20 cellular contexts compared by ENCODE assay signal in genomic region chr7:94848531-94848930, GRCh38. TPM values are rescaled to one million over a fixed set of nuclear protein-coding genes. Genes with fewer than 3 reads are reported as not detected.
DNase-seq lines count a peak whose midpoint lies in the region; TF ChIP-seq lines count a peak whose summit lies in the region.
"Had no signal": no experiment of that assay in that cellular context is flagged by ENCODE, and none has a peak within 500 bp of the region (broad histone marks: within the 10 kb centered on the region; RNA-seq: fewer than 3 reads in every experiment).

No MANE protein-coding gene starts in this region.

- TF ChIP-seq CTCF in choroid plexus epithelial cell (conservative IDR thresholded peaks at IDR 0.05; ENCODE audit: low read depth, low read length), result no peak

- no peak overlapping the region for H3K4me3 ChIP-seq in choroid plexus epithelial cell (ENCODE audit: low read depth, low read length)
- H3K4me3 ChIP-seq: GM23338 had no signal

- DNase-seq in LHCN-M2 (ENCODE audit: low read depth) (peak; percentile 53), amniotic epithelial cell (ENCODE audit: low read depth) (peak; percentile 14), choroid plexus epithelial cell (ENCODE audit: low read depth) (peak; percentile 52), NOMO-1 treated with dmso at 0.1 percent for 144 hours (lab: John Stamatoyannopoulos, UW; ENCODE audit: unreplicated experiment) (no peak), NCI-H2171 treated with DMSO at 0.1 percent for 48 hours (lab: John Stamatoyannopoulos, UW) (no peak)
- DNase-seq in activated CD4-positive, alpha-beta T cell treated with anti-CD3 and anti-CD28 coated beads, Interleukin-2, amount 50 U/mL, for 48 hours, result no peak
- DNase-seq in activated CD4-positive, CD25-positive, alpha-beta regulatory T cell (lab: John Stamatoyannopoulos, UW), result no peak
- DNase-seq: ACHN; BE2C; C1 segment of cervical spinal cord; CD4-positive, CD25-positive, alpha-beta regulatory T cell; CD8-positive, alpha-beta memory T cell; COR-L47; DMS 273 treated with DMSO at 0.1 percent for 48 hours; DMS53; DND-41; GDM1; HCEC 1CT; IMR-90 had no signal

RNA-seq across cellular contexts. Expression of gene PPP1R9A, which starts 58.9 kb away (rescaled TPM):
- total RNA-seq in LHCN-M2 (2014; rRNA removed), result 0.51 and 1.6 TPM in 2 replicates
- polyA plus RNA-seq in LHCN-M2 (2012), result 0.16 TPM
- total RNA-seq: CD4-positive, CD25-positive, alpha-beta regulatory T cell; IMR-90 had no signal
- polyA plus RNA-seq: CD4-positive, CD25-positive, alpha-beta regulatory T cell; CD8-positive, alpha-beta memory T cell; IMR-90 had no signal

Comparison
In these comparisons a context has a peak if more than half of its experiments do, and no peak if none do; other contexts are left out.
1. DNase-seq: peak in LHCN-M2 (single experiment), amniotic epithelial cell (single experiment) and choroid plexus epithelial cell (single experiment); none in NOMO-1 treated with dmso at 0.1 percent for 144 hours (single experiment), activated CD4-positive, alpha-beta T cell treated with anti-CD3 and anti-CD28 coated beads, Interleukin-2, amount 50 U/mL, for 48 hours (0 of 2), activated CD4-positive, CD25-positive, alpha-beta regulatory T cell (0 of 4) and NCI-H2171 treated with DMSO at 0.1 percent for 48 hours (single experiment).